In genomic region chr6:37239511-37239910, GRCh38 we compare ENCODE assay signal across 8 cellular contexts. TPM values are rescaled to one million over a fixed set of nuclear protein-coding genes. Genes with fewer than 3 reads are reported as not detected.
DNase-seq lines count a peak whose midpoint lies in the region; ATAC-seq and TF ChIP-seq lines count a peak whose summit lies in the region.

No MANE protein-coding gene starts in this region.

- H3K27ac Mint-ChIP-seq in activated T-helper 17 cell treated with anti-CD3 and anti-CD28 coated beads, Interleukin-2, amount 50 U/mL, for 72 hours = peak overlapping the region; percentile 95

- peaks cover 24% of the 10 kb centered on the region for H3K4me1 Mint-ChIP-seq in activated T-helper 17 cell treated with anti-CD3 and anti-CD28 coated beads, Interleukin-2, amount 50 U/mL, for 72 hours

- TF ChIP-seq CTCF in HEK293 (tag by site-specific recombination; IDR thresholded peaks at IDR 0.05) = no peak

- H3K27ac ChIP-seq in HEK293 (ENCODE audit: extremely low read depth, low read depth, low read length) (no peak overlapping the region), skin epidermis (peak overlapping the region in 16 of 21 experiments; percentile 28 to 79 (median 48))

- H3K9me3 ChIP-seq in HEK293 (ENCODE audit: control insufficient read depth, insufficient read depth, low read depth, low read length) = no peaks in the 10 kb centered on the region

- peak overlapping the region; percentile 68 for H3K4me3 Mint-ChIP-seq in activated T-helper 17 cell treated with anti-CD3 and anti-CD28 coated beads, Interleukin-2, amount 50 U/mL, for 72 hours

- no peak for ATAC-seq in activated T-helper 17 cell treated with anti-CD3 and anti-CD28 coated beads, Interleukin-2, amount 50 U/mL, for 72 hours (replicated peaks)
- no peak for ATAC-seq in HG02852 (IDR thresholded peaks at IDR 0.05; ENCODE audit: unreplicated experiment)

- no peaks in the 10 kb centered on the region for H3K27me3 Mint-ChIP-seq in activated T-helper 17 cell treated with anti-CD3 and anti-CD28 coated beads, Interleukin-2, amount 50 U/mL, for 72 hours

- POLR2A ChIA-PET in HEK293 (lab: Yijun Ruan, JAX) = interaction anchor here (0.6 to 1.7 kb wide), 4 partner anchors 18 to 193 kb away, joined by 4 to 10 read pairs (median 4); partner anchors contain the start of genes CMTR1, TBC1D22B and TMEM217

- H3K4me3 ChIP-seq in HEK293 (ENCODE audit: low read depth, low read length) (no peak overlapping the region), skin epidermis (no peak overlapping the region)

- DNase-seq in fibroblast of the conjunctiva (ENCODE audit: low read depth) (peak; percentile 62), dedifferentiated amniotic fluid mesenchymal stem cell (ENCODE audit: extremely low spot score) (no peak), iPS-NIHi7 (ENCODE audit: extremely low spot score) (no peak), SIG-M5 (lab: John Stamatoyannopoulos, UW) (no peak)

- no peaks in the 10 kb centered on the region for H3K36me3 Mint-ChIP-seq in activated T-helper 17 cell treated with anti-CD3 and anti-CD28 coated beads, Interleukin-2, amount 50 U/mL, for 72 hours (ENCODE audit: low read depth)

- peaks cover 4% of the 10 kb centered on the region for H3K4me1 ChIP-seq in HEK293 (ENCODE audit: control insufficient read depth, insufficient read depth, low read length)

- no peaks in the 10 kb centered on the region for H3K36me3 ChIP-seq in HEK293 (ENCODE audit: control insufficient read depth in 2 of 2, insufficient read depth in 1 of 2, low read length in 2 of 2)

- CTCF ChIA-PET in HEK293 (lab: Yijun Ruan, JAX) = interaction anchor here (0.6 to 3.6 kb wide), 3 partner anchors 14 to 43 kb away, joined by 3 to 11 read pairs (median 3); no protein-coding TSS in a partner anchor

- no peaks in the 10 kb centered on the region for H3K9me3 Mint-ChIP-seq in activated T-helper 17 cell treated with anti-CD3 and anti-CD28 coated beads, Interleukin-2, amount 50 U/mL, for 72 hours

TF ChIP-seq in HEK293, 187 proteins besides CTCF, POLR2A, EP300 and RAD21:
- TF ChIP-seq ZNF211 (tag by site-specific recombination; IDR thresholded peaks at IDR 0.05; ENCODE audit: low read depth) = no peak
- no peak for TF ChIP-seq ZNF404 (tag by site-specific recombination; IDR thresholded peaks at IDR 0.05)
- TF ChIP-seq ZNF174 (tag by site-specific recombination; IDR thresholded peaks at IDR 0.05) = no peak
- no peak for TF ChIP-seq ZFHX2 (tag by site-specific recombination; conservative IDR thresholded peaks at IDR 0.05)
- no peak for TF ChIP-seq HOXA7 (CRISPR knock-in tag; IDR thresholded peaks at IDR 0.05; ENCODE audit: borderline replicate concordance)
- no peak for TF ChIP-seq ZNF521 (tag by site-specific recombination; IDR thresholded peaks at IDR 0.05)
- TF ChIP-seq ZNF558 (tag by site-specific recombination; IDR thresholded peaks at IDR 0.05) = peak; percentile 29; the same call in 1 of the 2 replicates

RNA-seq across cellular contexts. Expression of gene TBC1D22B, which starts 18.1 kb away (rescaled TPM):
- total RNA-seq in activated T-helper 17 cell treated with anti-CD3 and anti-CD28 coated beads, Interleukin-2, amount 50 U/mL, for 72 hours = 10 to 100 TPM; 11.4 to 12.2 TPM

RNA-seq across cellular contexts. Expression of gene TMEM217, which starts 18.4 kb away (rescaled TPM):
- total RNA-seq in activated T-helper 17 cell treated with anti-CD3 and anti-CD28 coated beads, Interleukin-2, amount 50 U/mL, for 72 hours = 1 to 10 TPM; 2.5 to 3.5 TPM
